9 cellular contexts compared by ENCODE assay signal in the genomic region with DNA sequence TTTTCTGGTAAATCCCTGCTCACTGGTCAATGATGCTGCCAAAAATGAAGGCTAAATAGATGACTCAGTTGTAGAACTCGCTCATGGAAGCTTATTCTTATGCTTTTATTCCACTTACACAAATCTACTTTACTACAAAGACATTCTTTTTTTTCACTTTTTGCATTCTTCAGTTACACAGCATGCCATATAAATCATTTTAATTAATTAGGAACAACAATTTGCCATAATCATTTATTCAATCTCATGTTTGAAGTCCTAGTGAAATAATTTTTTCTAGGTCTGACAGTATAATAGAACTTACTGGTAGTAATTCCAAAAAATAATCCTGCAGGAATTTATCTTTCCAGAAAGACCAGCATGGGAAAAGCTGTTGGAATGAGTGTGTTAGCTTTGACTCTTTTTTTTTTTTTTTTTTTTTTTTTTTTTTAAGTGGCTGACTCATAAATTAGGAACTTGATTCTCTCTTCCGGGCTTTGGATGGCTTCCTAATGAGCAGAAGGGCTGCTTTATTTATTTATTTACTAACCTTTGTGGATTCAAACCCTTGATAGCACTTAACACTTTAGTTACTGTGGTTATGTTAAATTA.
DNase-seq lines count a peak whose midpoint lies in the region; ATAC-seq and TF ChIP-seq lines count a peak whose summit lies in the region.
"Had no signal": no experiment of that assay in that cellular context is flagged by ENCODE, and none has a peak within 500 bp of the region (broad histone marks: within the 10 kb centered on the region; RNA-seq: fewer than 3 reads in every experiment).

No MANE protein-coding gene starts in this region.

- no TSS peak for BruUV-seq in Panc1 (replicated peaks; lab: Mats Ljungman, UMichigan)

- H3K36me3 ChIP-seq in Panc1 (ENCODE audit: control insufficient read depth, insufficient read depth, low read length) (no peaks in the 10 kb centered on the region), skeletal muscle satellite cell (ENCODE audit: insufficient read depth, low read length) (no peaks in the 10 kb centered on the region)

- CTCF ChIA-PET in HEK293T (lab: Yijun Ruan, JAX) (no interaction called here), Panc1 (lab: Charles Lee) (no interaction called here)
- CTCF ChIA-PET in CD4-positive, alpha-beta T cell (lab: Charles Lee): no interaction called here

- H3K36me3 Mint-ChIP-seq in CD4-positive, alpha-beta T cell (ENCODE audit: low read depth): no peaks in the 10 kb centered on the region

- H3K4me1 Mint-ChIP-seq in CD4-positive, alpha-beta T cell (ENCODE audit: low read depth): no peaks in the 10 kb centered on the region

- POLR2A ChIA-PET in HEK293T (lab: Yijun Ruan, JAX) (no interaction called here), Panc1 (lab: Charles Lee) (interaction anchor here (0.6 kb wide), 2 partner anchors 177 to 218 kb away, joined by 4 to 7 read pairs; no protein-coding TSS in a partner anchor)
- POLR2A ChIA-PET in CD4-positive, alpha-beta T cell (lab: Charles Lee): no interaction called here

- TF ChIP-seq CTCF in Panc1 (IDR thresholded peaks at IDR 0.05) (no peak), fibroblast of villous mesenchyme (IDR thresholded peaks at IDR 0.05; ENCODE audit: insufficient read depth, low read depth, low read length) (no peak)
- TF ChIP-seq CTCF in CD4-positive, alpha-beta T cell (IDR thresholded peaks at IDR 0.05): no peak

- no peak overlapping the region for H3K4me3 ChIP-seq in Panc1 (ENCODE audit: low read depth in 2 of 2, low read length in 2 of 2)
- H3K4me3 ChIP-seq in fibroblast of villous mesenchyme (ENCODE audit: low read depth, low read length): no peak overlapping the region
- peak overlapping the region; percentile 19 for H3K4me3 ChIP-seq in skeletal muscle satellite cell (ENCODE audit: low read length)

- H3K9me3 ChIP-seq in Panc1 (ENCODE audit: control insufficient read depth, insufficient read depth, low read depth, low read length) (no peaks in the 10 kb centered on the region), skeletal muscle satellite cell (replicated peaks; ENCODE audit: low read length) (no peaks in the 10 kb centered on the region)
- H3K9me3 ChIP-seq in CD4-positive, alpha-beta T cell (ENCODE audit: control insufficient read depth, low read length): no peaks in the 10 kb centered on the region

- no peak overlapping the region for H3K27ac Mint-ChIP-seq in CD4-positive, alpha-beta T cell
- H3K27ac Mint-ChIP-seq: T-helper 1 cell treated with Interleukin-12 subunit alpha and Interleukin-12 subunit beta and Interleukin-4 antibody, amounts not matched to agents 30 μg/mL and 1 μg/mL, for 36 hours had no signal

- no peak overlapping the region for H3K4me3 Mint-ChIP-seq in CD4-positive, alpha-beta T cell
- H3K4me3 Mint-ChIP-seq: T-helper 1 cell treated with Interleukin-12 subunit alpha and Interleukin-12 subunit beta and Interleukin-4 antibody, amounts not matched to agents 30 μg/mL and 1 μg/mL, for 36 hours had no signal

- peak overlapping the region; percentile 78 for H3K9ac ChIP-seq in skeletal muscle satellite cell (ENCODE audit: low read depth, low read length)

- intact Hi-C loops in Panc1 (cut with micrococcal nuclease; ENCODE audit: unreplicated experiment): no loop called here
- intact Hi-C loops in CD4-positive, alpha-beta T cell (cut with DNase I, micrococcal nuclease): no loop called here

- H3K4me2 ChIP-seq in skeletal muscle satellite cell (ENCODE audit: low read length): peak overlapping the region; percentile 72

- ATAC-seq in Panc1 (no peak), left lobe of liver (no peak), GM21360 (IDR thresholded peaks at IDR 0.05; ENCODE audit: unreplicated experiment) (no peak)
- no peak for ATAC-seq in CD4-positive, alpha-beta T cell (ENCODE audit: poor library complexity)

- no peaks in the 10 kb centered on the region for H3K9me3 Mint-ChIP-seq in CD4-positive, alpha-beta T cell
- H3K9me3 Mint-ChIP-seq: T-helper 1 cell treated with Interleukin-12 subunit alpha and Interleukin-12 subunit beta and Interleukin-4 antibody, amounts not matched to agents 30 μg/mL and 1 μg/mL, for 36 hours had no signal

- peak; percentile 39 for DNase-seq in HEK293T (ENCODE audit: extremely low spot score)
- DNase-seq in Panc1 (ENCODE audit: low read depth, low spot score): peak; percentile 12
- DNase-seq in fibroblast of villous mesenchyme (ENCODE audit: low read depth): peak; percentile 85
- DNase-seq in middle frontal gyrus (ENCODE audit: extremely low spot score, low spot score): no peak
- no peak for DNase-seq in left lobe of liver (ENCODE audit: low spot score)
- DNase-seq in CD4-positive, alpha-beta T cell: no peak

- H3K27me3 Mint-ChIP-seq in CD4-positive, alpha-beta T cell: no peaks in the 10 kb centered on the region

- in situ Hi-C loops in Panc1 (cut with HindIII; ENCODE audit: low pct_unique_long_range_greater_than_20kb, low sequenced_read_pairs): no loop called here

- H3K27me3 ChIP-seq in Panc1 (ENCODE audit: control insufficient read depth, insufficient read depth, low read length) (no peaks in the 10 kb centered on the region), skeletal muscle satellite cell (ENCODE audit: control insufficient read depth, insufficient read depth, low read length) (no peaks in the 10 kb centered on the region)
- no peaks in the 10 kb centered on the region for H3K27me3 ChIP-seq in CD4-positive, alpha-beta T cell (ENCODE audit: control insufficient read depth, insufficient read depth, low read length)

- H3K4me1 ChIP-seq in Panc1 (ENCODE audit: control insufficient read depth, insufficient read depth, low read length) (peaks cover 15% of the 10 kb centered on the region), skeletal muscle satellite cell (ENCODE audit: control insufficient read depth, insufficient read depth, low read length) (peaks cover 25% of the 10 kb centered on the region)

- peak overlapping the region; percentile 69 for H3K27ac ChIP-seq in Panc1 (ENCODE audit: low read length)
- H3K27ac ChIP-seq in CD4-positive, alpha-beta T cell (ENCODE audit: low read depth, low read length): no peak overlapping the region

TF ChIP-seq in HEK293T, 16 proteins besides CTCF, POLR2A, EP300 and RAD21:
- TF ChIP-seq SP1 (IDR thresholded peaks at IDR 0.05) (no peak), ZNF384 (IDR thresholded peaks at IDR 0.05) (peak; percentile 98), CTBP1 (IDR thresholded peaks at IDR 0.05; ENCODE audit: borderline replicate concordance) (no peak), HDGF (IDR thresholded peaks at IDR 0.05; ENCODE audit: borderline replicate concordance) (no peak), FOXA1 (IDR thresholded peaks at IDR 0.05) (no peak)
- TF ChIP-seq, protein P1, sequence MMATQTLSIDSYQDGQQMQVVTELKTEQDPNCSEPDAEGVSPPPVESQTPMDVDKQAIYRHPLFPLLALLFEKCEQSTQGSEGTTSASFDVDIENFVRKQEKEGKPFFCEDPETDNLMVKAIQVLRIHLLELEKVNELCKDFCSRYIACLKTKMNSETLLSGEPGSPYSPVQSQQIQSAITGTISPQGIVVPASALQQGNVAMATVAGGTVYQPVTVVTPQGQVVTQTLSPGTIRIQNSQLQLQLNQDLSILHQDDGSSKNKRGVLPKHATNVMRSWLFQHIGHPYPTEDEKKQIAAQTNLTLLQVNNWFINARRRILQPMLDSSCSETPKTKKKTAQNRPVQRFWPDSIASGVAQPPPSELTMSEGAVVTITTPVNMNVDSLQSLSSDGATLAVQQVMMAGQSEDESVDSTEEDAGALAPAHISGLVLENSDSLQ (IDR thresholded peaks at IDR 0.05): peak; percentile 30; the same call in 1 of the 2 replicates
TF ChIP-seq in HEK293T: peak in this region for 2.

Comparison
In these comparisons a context has a peak if more than half of its experiments do, and no peak if none do; other contexts are left out.
1. DNase-seq: peak in HEK293T (single experiment), Panc1 (single experiment) and fibroblast of villous mesenchyme (single experiment); none in middle frontal gyrus (single experiment), left lobe of liver (single experiment) and CD4-positive, alpha-beta T cell (0 of 10).